In genomic region chr7:20218261-20218660, GRCh38 we compare ENCODE assay signal across 9 cellular contexts. TPM values are rescaled to one million over a fixed set of nuclear protein-coding genes. Genes with fewer than 3 reads are reported as not detected.
DNase-seq lines count a peak whose midpoint lies in the region; ATAC-seq and TF ChIP-seq lines count a peak whose summit lies in the region.
"Had no signal": no experiment of that assay in that cellular context is flagged by ENCODE, and none has a peak within 500 bp of the region (broad histone marks: within the 10 kb centered on the region; RNA-seq: fewer than 3 reads in every experiment).

No MANE protein-coding gene starts in this region.

- peak overlapping the region; percentile 76; the same call in 1 of the 2 replicates for H3K27ac ChIP-seq in HUES6 (ENCODE audit: low read depth, low read length)
- H3K27ac ChIP-seq in VCaP = peak overlapping the region; percentile 10
- no peak overlapping the region for H3K27ac ChIP-seq in left ventricle myocardium inferior (replicated peaks)

- H3K9me3 ChIP-seq in HUES6 (ENCODE audit: control insufficient read depth, insufficient read depth, low read depth, low read length) (0 out of 2 replicates have a peak, but pooled peaks cover 3% of the 10 kb centered on the region), left ventricle myocardium inferior (replicated peaks) (no peaks in the 10 kb centered on the region)

- H3K9ac ChIP-seq in HUES6 (ENCODE audit: low read length) = no peak overlapping the region

- no peak for ATAC-seq in GM21825 (IDR thresholded peaks at IDR 0.05; ENCODE audit: unreplicated experiment)

- TF ChIP-seq CTCF in VCaP (conservative IDR thresholded peaks at IDR 0.05) (no peak), left ventricle myocardium inferior (IDR thresholded peaks at IDR 0.05; ENCODE audit: borderline replicate concordance) (no peak)

- H3K27me3 ChIP-seq in HUES6 (ENCODE audit: control insufficient read depth, insufficient read depth, low read length) (no peaks in the 10 kb centered on the region), left ventricle myocardium inferior (ENCODE audit: low read depth) (peaks cover 6% of the 10 kb centered on the region)

- intact Hi-C loops in left ventricle myocardium inferior (cut with micrococcal nuclease) = no loop called here

- peak; percentile 15 for DNase-seq in A172 (ENCODE audit: low spot score)
- peak; percentile 85 for DNase-seq in kidney tubule cell (ENCODE audit: low spot score)
- DNase-seq in NCI-H2107 treated with DMSO at 0.1 percent for 48 hours (lab: John Stamatoyannopoulos, UW; ENCODE audit: unreplicated experiment) = no peak
- DNase-seq in hippocampal formation (lab: John Stamatoyannopoulos, UW) = no peak
- no peak for DNase-seq in left ventricle myocardium inferior
- DNase-seq: activated CD4-positive, alpha-beta T cell treated with anti-CD3 and anti-CD28 coated beads, Interleukin-2, amount 50 U/mL, for 1 hour had no signal

- no peak overlapping the region for H3K4me3 ChIP-seq in HUES6 (ENCODE audit: low read depth, low read length)
- H3K4me3 ChIP-seq in left ventricle myocardium inferior = no peak overlapping the region

- H3K36me3 ChIP-seq in HUES6 (ENCODE audit: control insufficient read depth, insufficient read depth, low read length) (no peaks in the 10 kb centered on the region), left ventricle myocardium inferior (no peaks in the 10 kb centered on the region)

- H3K4me1 ChIP-seq in HUES6 (ENCODE audit: control insufficient read depth, insufficient read depth, low read length) (peaks cover 34% of the 10 kb centered on the region), left ventricle myocardium inferior (no peaks in the 10 kb centered on the region)

RNA-seq across cellular contexts. Expression of gene MACC1, which starts 1.1 kb away (rescaled TPM):
- 0.05 TPM in 1 of 2 replicates, not detected in the other for total RNA-seq in A172 (2014; rRNA removed; shearing (Covaris generic))
- total RNA-seq in left ventricle myocardium inferior = 0.03 TPM

Comparison
In these comparisons a context has a peak if more than half of its experiments do, and no peak if none do; other contexts are left out.
1. DNase-seq: peak in A172 (single experiment) and kidney tubule cell (single experiment); none in NCI-H2107 treated with DMSO at 0.1 percent for 48 hours (single experiment), hippocampal formation (0 of 2) and left ventricle myocardium inferior (single experiment).